In the genomic region with DNA sequence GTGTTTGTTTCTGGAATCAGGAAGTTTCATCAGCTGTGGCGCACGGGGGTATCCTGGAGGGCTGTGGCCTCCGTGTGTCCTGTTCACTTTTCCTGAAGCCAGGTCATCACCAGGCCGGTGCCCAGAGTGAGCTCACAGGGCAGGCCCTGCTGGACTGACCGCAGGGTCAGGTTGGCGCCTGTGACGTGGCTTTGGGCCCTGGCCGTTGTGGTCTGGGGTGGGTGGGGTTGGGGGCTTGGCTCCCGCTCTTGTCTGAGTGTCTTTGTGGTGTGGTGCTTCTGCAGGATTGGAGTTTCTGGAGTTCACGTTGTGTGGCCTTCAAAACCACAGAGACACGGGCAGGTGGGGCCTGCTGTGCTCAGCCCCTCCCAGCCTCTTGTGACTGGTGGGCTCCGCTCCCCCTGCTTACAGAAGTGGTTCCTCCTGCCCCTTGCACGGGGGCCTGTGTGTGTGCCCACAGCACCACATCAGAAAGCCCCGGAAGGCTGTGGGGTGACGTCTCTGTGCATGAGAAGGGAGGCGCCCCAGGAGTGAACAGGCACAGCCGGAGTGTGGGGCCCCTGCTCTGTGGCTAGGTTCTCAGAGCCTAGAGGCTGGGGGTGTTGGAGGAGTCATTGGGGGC, we compare ENCODE assay signal across 8 cellular contexts. TPM values are rescaled to one million over a fixed set of nuclear protein-coding genes. Genes with fewer than 3 reads are reported as not detected.
DNase-seq lines count a peak whose midpoint lies in the region; ATAC-seq and TF ChIP-seq lines count a peak whose summit lies in the region.

No MANE protein-coding gene starts in this region.

- peaks cover 59% of the 10 kb centered on the region for H3K4me1 ChIP-seq in vagina

- in situ Hi-C loops in astrocyte of the spinal cord (cut with HindIII; ENCODE audit: low sequenced_read_pairs): no loop called here

- ATAC-seq in GM18505 (IDR thresholded peaks at IDR 0.05; ENCODE audit: unreplicated experiment): peak; percentile 60
- no peak for ATAC-seq in GM19351 (IDR thresholded peaks at IDR 0.05; ENCODE audit: unreplicated experiment)

- no peaks in the 10 kb centered on the region for H3K27me3 ChIP-seq in vagina

- no peak overlapping the region for H3K4me3 ChIP-seq in astrocyte of the spinal cord (ENCODE audit: low read depth, low read length)
- no peak overlapping the region for H3K4me3 ChIP-seq in vagina

- DNase-seq in activated CD4-positive, CD25-positive, alpha-beta regulatory T cell treated with anti-CD3 and anti-CD28 coated beads, Interleukin-2, amount 50 U/mL, for 16 hours (ENCODE audit: low read depth, low spot score): peak; percentile 64
- DNase-seq in astrocyte of the spinal cord (ENCODE audit: low read depth, low spot score) (peak; percentile 24), NCI-H69 (lab: John Stamatoyannopoulos, UW) (no peak), KG1 (lab: John Stamatoyannopoulos, UW) (no peak), vagina (ENCODE audit: extremely low spot score in 2 of 2) (no peak)
- DNase-seq in stimulated activated CD4-positive, alpha-beta T cell treated with anti-CD3 and anti-CD28 coated beads, Interleukin-4, amount 100 ng/mL, for 24 hours: peak; percentile 71

- TF ChIP-seq CTCF in astrocyte of the spinal cord (IDR thresholded peaks at IDR 0.05; ENCODE audit: low read depth, low read length) (no peak), vagina (IDR thresholded peaks at IDR 0.05) (no peak)

- H3K27ac ChIP-seq in vagina: no peak overlapping the region

- H3K36me3 ChIP-seq in vagina: no peaks in the 10 kb centered on the region

- intact Hi-C loops in vagina (cut with DNase I): no loop called here

- TF ChIP-seq POLR2A in GM18505 (IDR thresholded peaks at IDR 0.05; ENCODE audit: borderline replicate concordance, extremely low read depth, insufficient read depth, insufficient read length): no peak
- TF ChIP-seq POLR2A in vagina (IDR thresholded peaks at IDR 0.05): no peak

- H3K9me3 ChIP-seq in vagina: no peaks in the 10 kb centered on the region

RNA-seq across cellular contexts. Expression of a gene that starts 9.5 kb away (rescaled TPM):
- 64.8 TPM for total RNA-seq in vagina

RNA-seq across cellular contexts. Expression of a gene that starts 53.3 kb away (rescaled TPM):
- total RNA-seq in vagina: 0.49 TPM

Comparison
In these comparisons a context has a peak if more than half of its experiments do, and no peak if none do; other contexts are left out.
1. DNase-seq: peak in activated CD4-positive, CD25-positive, alpha-beta regulatory T cell treated with anti-CD3 and anti-CD28 coated beads, Interleukin-2, amount 50 U/mL, for 16 hours (single experiment), astrocyte of the spinal cord (single experiment) and stimulated activated CD4-positive, alpha-beta T cell treated with anti-CD3 and anti-CD28 coated beads, Interleukin-4, amount 100 ng/mL, for 24 hours (single experiment); none in NCI-H69 (single experiment), KG1 (single experiment) and vagina (0 of 2).